Comparison of ENCODE assay signal across 29 cellular contexts in genomic region chr12:111122458-111122878, GRCh38.
DNase-seq lines count a peak whose midpoint lies in the region; ATAC-seq and TF ChIP-seq lines count a peak whose summit lies in the region.
"Had no signal": no experiment of that assay in that cellular context is flagged by ENCODE, and none has a peak within 500 bp of the region (broad histone marks: within the 10 kb centered on the region; RNA-seq: fewer than 3 reads in every experiment).

No MANE protein-coding gene starts in this region.

- H3K4me3 ChIP-seq in SK-N-MC (peak overlapping the region; percentile 61), upper lobe of right lung (no peak overlapping the region)
- H3K4me3 ChIP-seq: BLaER1, GM23248, PC-9, tibial nerve had no signal

- H3K4me1 Mint-ChIP-seq in nephron progenitor cell = peaks cover 40% of the 10 kb centered on the region
- H3K4me1 Mint-ChIP-seq in activated CD8-positive, alpha-beta memory T cell treated with anti-CD3 and anti-CD28 coated beads, Interleukin-2, amount 10 ng/mL, durations not matched to agents 7 days and 5 days = no peaks in the 10 kb centered on the region

- H3K9ac ChIP-seq in SK-N-MC (ENCODE audit: insufficient read length) = no peak overlapping the region
- H3K9ac ChIP-seq: BLaER1, GM23248 had no signal

- H3K27ac Mint-ChIP-seq in nephron progenitor cell = peak overlapping the region; percentile 40
- H3K27ac Mint-ChIP-seq in activated CD8-positive, alpha-beta memory T cell treated with anti-CD3 and anti-CD28 coated beads, Interleukin-2, amount 10 ng/mL, durations not matched to agents 7 days and 5 days = no peak overlapping the region
- H3K27ac Mint-ChIP-seq: activated CD4-positive, alpha-beta memory T cell treated with anti-CD3 and anti-CD28 coated beads for 36 hours; activated T-helper 1 cell treated with anti-CD3 and anti-CD28 coated beads, Interleukin-12 subunit alpha, Interleukin-12 subunit beta, Interleukin-2, Interleukin-4 antibody, amounts not matched to agents 30 ng/mL and 10 ng/mL and 1 ng/mL, durations not matched to agents 14 hours and 24 hours and 36 hours; HFFc6 had no signal

- TF ChIP-seq CTCF in C4-2B (conservative IDR thresholded peaks at IDR 0.05) = no peak
- TF ChIP-seq CTCF in nephron progenitor cell (IDR thresholded peaks at IDR 0.05) = no peak
- no peak for TF ChIP-seq CTCF in upper lobe of right lung (IDR thresholded peaks at IDR 0.05)

- no peaks in the 10 kb centered on the region for H3K4me1 ChIP-seq in upper lobe of right lung
- H3K4me1 ChIP-seq: Caco-2 had no signal

- H3K9me3 ChIP-seq in SK-N-MC (ENCODE audit: low read depth, low read length) (no peaks in the 10 kb centered on the region), upper lobe of right lung (no peaks in the 10 kb centered on the region)
- H3K9me3 ChIP-seq: BLaER1, Caco-2, tibial nerve had no signal

- ATAC-seq in HG03457 (IDR thresholded peaks at IDR 0.05; ENCODE audit: unreplicated experiment) (no peak), upper lobe of right lung (no peak)
- ATAC-seq in activated CD8-positive, alpha-beta memory T cell treated with anti-CD3 and anti-CD28 coated beads, Interleukin-2, amount 10 ng/mL, durations not matched to agents 7 days and 5 days = no peak
- ATAC-seq: esophagus mucosa had no signal

- POLR2A ChIA-PET in HEK293T (lab: Yijun Ruan, JAX) = no interaction called here

- CTCF ChIA-PET in HEK293T (lab: Yijun Ruan, JAX) = interaction anchor here (0.7 kb wide), 1 partner anchor 118 kb away, joined by 3 read pairs; no protein-coding TSS in a partner anchor
- CTCF ChIA-PET in activated CD8-positive, alpha-beta memory T cell treated with anti-CD3 and anti-CD28 coated beads, Interleukin-2, amount 10 ng/mL, durations not matched to agents 7 days and 5 days (lab: Charles Lee) = no interaction called here

- H3K4me3 Mint-ChIP-seq in nephron progenitor cell = peak overlapping the region; percentile 64
- H3K4me3 Mint-ChIP-seq in activated CD8-positive, alpha-beta memory T cell treated with anti-CD3 and anti-CD28 coated beads, Interleukin-2, amount 10 ng/mL, durations not matched to agents 7 days and 5 days = no peak overlapping the region
- H3K4me3 Mint-ChIP-seq: activated CD4-positive, alpha-beta memory T cell treated with anti-CD3 and anti-CD28 coated beads for 36 hours; activated T-helper 1 cell treated with anti-CD3 and anti-CD28 coated beads, Interleukin-12 subunit alpha, Interleukin-12 subunit beta, Interleukin-2, Interleukin-4 antibody, amounts not matched to agents 30 ng/mL and 10 ng/mL and 1 ng/mL, durations not matched to agents 14 hours and 24 hours and 36 hours; HFFc6 had no signal

- H3K27ac ChIP-seq in C4-2B = peak overlapping the region; percentile 55
- peak overlapping the region; percentile 75 for H3K27ac ChIP-seq in SK-N-MC
- H3K27ac ChIP-seq in upper lobe of right lung = no peak overlapping the region
- H3K27ac ChIP-seq: BLaER1, GM23248, PC-9, tibial nerve had no signal

- peaks cover 4% of the 10 kb centered on the region for H3K9me3 Mint-ChIP-seq in nephron progenitor cell
- no peaks in the 10 kb centered on the region for H3K9me3 Mint-ChIP-seq in activated CD8-positive, alpha-beta memory T cell treated with anti-CD3 and anti-CD28 coated beads, Interleukin-2, amount 10 ng/mL, durations not matched to agents 7 days and 5 days (ENCODE audit: low read depth)
- H3K9me3 Mint-ChIP-seq: activated CD4-positive, alpha-beta memory T cell treated with anti-CD3 and anti-CD28 coated beads for 36 hours; activated T-helper 1 cell treated with anti-CD3 and anti-CD28 coated beads, Interleukin-12 subunit alpha, Interleukin-12 subunit beta, Interleukin-2, Interleukin-4 antibody, amounts not matched to agents 30 ng/mL and 10 ng/mL and 1 ng/mL, durations not matched to agents 14 hours and 24 hours and 36 hours; HFFc6 had no signal

- H3K27me3 Mint-ChIP-seq in nephron progenitor cell (ENCODE audit: low read depth, poor library complexity) = no peaks in the 10 kb centered on the region
- peaks cover 17% of the 10 kb centered on the region for H3K27me3 Mint-ChIP-seq in activated CD8-positive, alpha-beta memory T cell treated with anti-CD3 and anti-CD28 coated beads, Interleukin-2, amount 10 ng/mL, durations not matched to agents 7 days and 5 days

- DNase-seq in HEK293T (ENCODE audit: extremely low spot score) (peak; percentile 46), SK-N-MC (ENCODE audit: low read depth, low spot score) (peak; percentile 39), nephron progenitor cell (peak; percentile 41), kidney tubule cell (ENCODE audit: low spot score) (no peak), upper lobe of right lung (no peak)
- DNase-seq in activated CD8-positive, alpha-beta memory T cell treated with anti-CD3 and anti-CD28 coated beads, Interleukin-2, amount 10 ng/mL, durations not matched to agents 7 days and 5 days = no peak
- DNase-seq: activated CD4-positive, alpha-beta memory T cell treated with anti-CD3 and anti-CD28 coated beads for 36 hours; activated CD4-positive, alpha-beta T cell treated with anti-CD3 and anti-CD28 coated beads for 1 hour; activated CD8-positive, alpha-beta memory T cell treated with anti-CD3 and anti-CD28 coated beads, Interleukin-2, amount 50 U/mL, for 4 hours; activated naive CD4-positive, alpha-beta T cell treated with Interleukin-2 at 50 U/mL for 16 hours; Caco-2; central memory CD4-positive, alpha-beta T cell; dermis blood vessel endothelial cell; DMS79 treated with DMSO at 0.1 percent for 48 hours; GF-D8; GM23248; HFFc6; islet precursor cell; NCI-H2029; PC-9; Right ventricle myocardium superior; stimulated activated CD4-positive, alpha-beta T cell treated with anti-CD3 and anti-CD28 coated beads, Interleukin-15, amount 100 ng/mL, for 24 hours; stimulated activated CD4-positive, alpha-beta T cell treated with anti-CD3 and anti-CD28 coated beads, Interleukin-4, amount 100 ng/mL, for 4 hours had no signal

- no peaks in the 10 kb centered on the region for H3K36me3 Mint-ChIP-seq in nephron progenitor cell (ENCODE audit: low read depth)
- no peaks in the 10 kb centered on the region for H3K36me3 Mint-ChIP-seq in activated CD8-positive, alpha-beta memory T cell treated with anti-CD3 and anti-CD28 coated beads, Interleukin-2, amount 10 ng/mL, durations not matched to agents 7 days and 5 days
- H3K36me3 Mint-ChIP-seq: activated CD4-positive, alpha-beta memory T cell treated with anti-CD3 and anti-CD28 coated beads for 36 hours had no signal

- H3K36me3 ChIP-seq in SK-N-MC (ENCODE audit: insufficient read depth, low read length) (no peaks in the 10 kb centered on the region), upper lobe of right lung (no peaks in the 10 kb centered on the region)
- H3K36me3 ChIP-seq: BLaER1, tibial nerve had no signal

- intact Hi-C loops in upper lobe of right lung (cut with DNase I) = no loop called here

- peaks cover 19% of the 10 kb centered on the region for H3K27me3 ChIP-seq in upper lobe of right lung
- H3K27me3 ChIP-seq: tibial nerve had no signal

TF ChIP-seq in HEK293T, 16 proteins besides CTCF, POLR2A, EP300 and RAD21:
- TF ChIP-seq ZNF384 (IDR thresholded peaks at IDR 0.05) = no peak
- no peak for TF ChIP-seq L3MBTL2 (conservative IDR thresholded peaks at IDR 0.05)
- TF ChIP-seq FOXK2 (IDR thresholded peaks at IDR 0.05) = no peak
- TF ChIP-seq HDGF (IDR thresholded peaks at IDR 0.05; ENCODE audit: borderline replicate concordance) = no peak
- peak; percentile 80 for TF ChIP-seq PKNOX1 (IDR thresholded peaks at IDR 0.05)

Comparison
In these comparisons a context has a peak if more than half of its experiments do, and no peak if none do; other contexts are left out.
1. DNase-seq: peak in HEK293T (single experiment), SK-N-MC (single experiment) and nephron progenitor cell (single experiment); none in kidney tubule cell (single experiment), activated CD8-positive, alpha-beta memory T cell treated with anti-CD3 and anti-CD28 coated beads, Interleukin-2, amount 10 ng/mL, durations not matched to agents 7 days and 5 days (single experiment) and upper lobe of right lung (single experiment).